11 cellular contexts compared by ENCODE assay signal in genomic region chr2:160390544-160391258, GRCh38.
DNase-seq lines count a peak whose midpoint lies in the region; ATAC-seq, FAIRE-seq and TF ChIP-seq lines count a peak whose summit lies in the region.
"Had no signal": no experiment of that assay in that cellular context is flagged by ENCODE, and none has a peak within 500 bp of the region (broad histone marks: within the 10 kb centered on the region; RNA-seq: fewer than 3 reads in every experiment).

No MANE protein-coding gene starts in this region.

- TF ChIP-seq CTCF in keratinocyte (optimal IDR thresholded peaks at IDR 0.05 in 1 of 3, IDR thresholded peaks at IDR 0.05 in 1 of 3, conservative IDR thresholded peaks at IDR 0.05 in 1 of 3; ENCODE audit: extremely low read depth in 1 of 3, insufficient read depth in 2 of 3, low read length in 3 of 3): no peak
- TF ChIP-seq CTCF in type B pancreatic cell (conservative IDR thresholded peaks at IDR 0.05): no peak

- peak; percentile 74 for FAIRE-seq in keratinocyte (lab: Jason Lieb, UNC)

- no peak for ATAC-seq in activated naive CD4-positive, alpha-beta T cell treated with anti-CD3 and anti-CD28 coated beads, Interleukin-2, amount 50 U/mL, for 72 hours
- ATAC-seq in activated T-helper 17 cell treated with anti-CD3 and anti-CD28 coated beads, Interleukin-2, amount 50 U/mL, for 72 hours (replicated peaks): peak; percentile 13
- no peak for ATAC-seq in GM21515 (IDR thresholded peaks at IDR 0.05; ENCODE audit: unreplicated experiment)

- H3K4me1 ChIP-seq in keratinocyte (ENCODE audit: control insufficient read depth, extremely low read depth, insufficient read depth, low read length): peaks cover 70% of the 10 kb centered on the region

- peaks cover 0 to 2% of the 10 kb centered on the region in 2 experiments for H3K36me3 ChIP-seq in keratinocyte (ENCODE audit: control insufficient read depth in 2 of 2, extremely low read depth in 1 of 2, insufficient read depth in 2 of 2, low read length in 2 of 2)
- H3K36me3 ChIP-seq: BE2C had no signal

- H3K79me2 ChIP-seq in keratinocyte (ENCODE audit: control insufficient read depth, insufficient read depth, low read length): peaks cover 90% of the 10 kb centered on the region

- H3K27me3 ChIP-seq in keratinocyte (ENCODE audit: control insufficient read depth, extremely low read depth, insufficient read depth, low read length): no peaks in the 10 kb centered on the region
- H3K27me3 ChIP-seq: BE2C had no signal

- peaks cover 2% of the 10 kb centered on the region for H3K9me1 ChIP-seq in keratinocyte (ENCODE audit: control insufficient read depth, extremely low read depth, insufficient read depth, low read length)

- no peaks in the 10 kb centered on the region for H3K36me3 Mint-ChIP-seq in activated naive CD4-positive, alpha-beta T cell treated with anti-CD3 and anti-CD28 coated beads for 36 hours (ENCODE audit: low read depth)
- H3K36me3 Mint-ChIP-seq in activated naive CD4-positive, alpha-beta T cell treated with anti-CD3 and anti-CD28 coated beads, Interleukin-2, amount 50 U/mL, for 72 hours: peaks cover 4 to 8% of the 10 kb centered on the region in 2 donors
- peaks cover 9% of the 10 kb centered on the region for H3K36me3 Mint-ChIP-seq in activated T-helper 17 cell treated with anti-CD3 and anti-CD28 coated beads, Interleukin-2, amount 50 U/mL, for 72 hours (ENCODE audit: low read depth)
- peaks cover 14% of the 10 kb centered on the region for H3K36me3 Mint-ChIP-seq in type B pancreatic cell

- peak overlapping the region; percentile 50 for H3K27ac Mint-ChIP-seq in activated naive CD4-positive, alpha-beta T cell treated with anti-CD3 and anti-CD28 coated beads for 36 hours
- no peak overlapping the region for H3K27ac Mint-ChIP-seq in activated naive CD4-positive, alpha-beta T cell treated with anti-CD3 and anti-CD28 coated beads, Interleukin-2, amount 50 U/mL, for 72 hours
- no peak overlapping the region for H3K27ac Mint-ChIP-seq in activated T-helper 17 cell treated with anti-CD3 and anti-CD28 coated beads, Interleukin-2, amount 50 U/mL, for 72 hours
- peak overlapping the region; percentile 78 for H3K27ac Mint-ChIP-seq in type B pancreatic cell

- H4K20me1 ChIP-seq in keratinocyte (ENCODE audit: control insufficient read depth, extremely low read depth, insufficient read depth, low read length): no peaks in the 10 kb centered on the region

- no peaks in the 10 kb centered on the region for H3K27me3 Mint-ChIP-seq in activated naive CD4-positive, alpha-beta T cell treated with anti-CD3 and anti-CD28 coated beads for 36 hours (ENCODE audit: low read depth)
- no peaks in the 10 kb centered on the region for H3K27me3 Mint-ChIP-seq in activated T-helper 17 cell treated with anti-CD3 and anti-CD28 coated beads, Interleukin-2, amount 50 U/mL, for 72 hours
- no peaks in the 10 kb centered on the region for H3K27me3 Mint-ChIP-seq in type B pancreatic cell

- H3K4me3 Mint-ChIP-seq in activated naive CD4-positive, alpha-beta T cell treated with anti-CD3 and anti-CD28 coated beads for 36 hours: no peak overlapping the region
- peak overlapping the region; percentile 80 for H3K4me3 Mint-ChIP-seq in activated T-helper 17 cell treated with anti-CD3 and anti-CD28 coated beads, Interleukin-2, amount 50 U/mL, for 72 hours
- no peak overlapping the region for H3K4me3 Mint-ChIP-seq in type B pancreatic cell

- peaks cover 85% of the 10 kb centered on the region for H3K4me1 Mint-ChIP-seq in activated naive CD4-positive, alpha-beta T cell treated with anti-CD3 and anti-CD28 coated beads for 36 hours (ENCODE audit: low read depth)
- peaks cover 47% of the 10 kb centered on the region for H3K4me1 Mint-ChIP-seq in activated T-helper 17 cell treated with anti-CD3 and anti-CD28 coated beads, Interleukin-2, amount 50 U/mL, for 72 hours
- peaks cover 45% of the 10 kb centered on the region for H3K4me1 Mint-ChIP-seq in type B pancreatic cell (ENCODE audit: unreplicated experiment)

- dilution Hi-C loops in keratinocyte (cut with MboI; ENCODE audit: extremely low pct_ligation_motif_present, low sequenced_read_pairs): no loop called here

- H3K9ac ChIP-seq in keratinocyte (ENCODE audit: control insufficient read depth, extremely low read depth, insufficient read depth, low read length): peak overlapping the region; percentile 30

- H2AFZ ChIP-seq in keratinocyte (ENCODE audit: control insufficient read depth, low read length): no peak overlapping the region

- CTCF ChIA-PET in activated naive CD4-positive, alpha-beta T cell treated with anti-CD3 and anti-CD28 coated beads for 36 hours (lab: Charles Lee): interaction anchor here (0.9 to 1.2 kb wide), 2 partner anchors 13 to 38 kb away, joined by 3 to 5 read pairs; no protein-coding TSS in a partner anchor

- H3K9me3 Mint-ChIP-seq in activated naive CD4-positive, alpha-beta T cell treated with anti-CD3 and anti-CD28 coated beads for 36 hours: no peaks in the 10 kb centered on the region
- H3K9me3 Mint-ChIP-seq in activated naive CD4-positive, alpha-beta T cell treated with anti-CD3 and anti-CD28 coated beads, Interleukin-2, amount 50 U/mL, for 72 hours: no peaks in the 10 kb centered on the region
- no peaks in the 10 kb centered on the region for H3K9me3 Mint-ChIP-seq in activated T-helper 17 cell treated with anti-CD3 and anti-CD28 coated beads, Interleukin-2, amount 50 U/mL, for 72 hours
- peaks cover 7% of the 10 kb centered on the region for H3K9me3 Mint-ChIP-seq in type B pancreatic cell

- peak overlapping the region; percentile 46 for H3K4me2 ChIP-seq in keratinocyte (ENCODE audit: control insufficient read depth, extremely low read depth, insufficient read depth, low read depth, low read length)

- intact Hi-C loops in activated naive CD4-positive, alpha-beta T cell treated with anti-CD3 and anti-CD28 coated beads for 36 hours (cut with micrococcal nuclease): no loop called here

- no peaks in the 10 kb centered on the region for H3K9me3 ChIP-seq in keratinocyte (ENCODE audit: control insufficient read depth, low read depth, low read length)
- H3K9me3 ChIP-seq: BE2C had no signal

- H3K4me3 ChIP-seq in keratinocyte (ENCODE audit: control insufficient read depth in 2 of 3, extremely low read depth in 1 of 3, insufficient read depth in 2 of 3, low read depth in 1 of 3, low read length in 3 of 3): no peak overlapping the region

- no peak for DNase-seq in activated naive CD4-positive, alpha-beta T cell treated with anti-CD3 and anti-CD28 coated beads for 36 hours
- no peak for DNase-seq in activated naive CD4-positive, alpha-beta T cell treated with anti-CD3 and anti-CD28 coated beads, Interleukin-2, amount 50 U/mL, for 72 hours (ENCODE audit: low spot score in 2 of 2)
- DNase-seq in keratinocyte (ENCODE audit: low read depth, low spot score): no peak
- no peak for DNase-seq in type B pancreatic cell (ENCODE audit: extremely low spot score, unreplicated experiment)
- DNase-seq in iPS-NIHi11 (ENCODE audit: low spot score): no peak
- DNase-seq in activated effector memory CD4-positive, alpha-beta T cell treated with Interleukin-2 at 50 U/mL for 16 hours: no peak
- DNase-seq: activated gamma-delta T cell treated with Interleukin-2 at 50 U/mL for 16 hours, BE2C, NCI-H1092 treated with DMSO at 0.1 percent for 48 hours had no signal

- H3K27ac ChIP-seq in keratinocyte (ENCODE audit: control insufficient read depth, insufficient read depth, low read length): peak overlapping the region; percentile 63

Comparison
In these comparisons a context has a peak if more than half of its experiments do, and no peak if none do; other contexts are left out.
1. H3K27ac Mint-ChIP-seq: peak in activated naive CD4-positive, alpha-beta T cell treated with anti-CD3 and anti-CD28 coated beads for 36 hours (single experiment) and type B pancreatic cell (single experiment); none in activated naive CD4-positive, alpha-beta T cell treated with anti-CD3 and anti-CD28 coated beads, Interleukin-2, amount 50 U/mL, for 72 hours (0 of 2) and activated T-helper 17 cell treated with anti-CD3 and anti-CD28 coated beads, Interleukin-2, amount 50 U/mL, for 72 hours (single experiment).